ENCODE assay signal across 11 cellular contexts in the genomic region with DNA sequence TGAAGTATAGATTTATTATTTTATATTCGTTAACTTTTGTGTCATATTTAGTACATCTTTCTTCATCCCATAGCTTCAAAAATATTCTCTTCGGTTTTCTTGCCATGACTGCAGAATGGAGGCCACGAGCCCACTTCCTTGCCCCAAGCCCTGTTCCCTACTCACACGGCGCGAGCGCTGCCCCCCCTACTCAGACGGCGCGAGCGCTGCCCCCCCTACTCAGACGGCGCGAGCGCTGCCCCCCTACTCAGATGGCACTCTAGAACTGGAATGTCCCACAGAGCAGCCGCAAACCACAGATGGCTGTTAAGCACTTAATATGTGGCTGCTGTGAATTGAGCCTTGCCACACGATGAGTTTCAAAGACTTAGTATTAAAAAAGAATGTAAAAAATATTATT.
DNase-seq lines count a peak whose midpoint lies in the region; ATAC-seq and TF ChIP-seq lines count a peak whose summit lies in the region.
"Had no signal": no experiment of that assay in that cellular context is flagged by ENCODE, and none has a peak within 500 bp of the region (broad histone marks: within the 10 kb centered on the region; RNA-seq: fewer than 3 reads in every experiment).

No MANE protein-coding gene starts in this region.

- no peak overlapping the region for H3K4me2 ChIP-seq in GM23248 (ENCODE audit: unreplicated experiment)
- H3K4me2 ChIP-seq: KMS-11 had no signal

- TF ChIP-seq POLR2A in spleen (IDR thresholded peaks at IDR 0.05) = no peak

- H3K79me2 ChIP-seq in GM23248 (ENCODE audit: insufficient read depth) = no peaks in the 10 kb centered on the region

- H3K36me3 ChIP-seq in GM23248 (ENCODE audit: low read depth) = no peaks in the 10 kb centered on the region
- no peaks in the 10 kb centered on the region for H3K36me3 ChIP-seq in spleen
- H3K36me3 ChIP-seq: vagina had no signal

- H3K27ac ChIP-seq in GM23248 (no peak overlapping the region), spleen (no peak overlapping the region)
- H3K27ac ChIP-seq: KMS-11, vagina had no signal

- no peak overlapping the region for H2AFZ ChIP-seq in GM23248

- H3K4me3 ChIP-seq in GM23248 = no peak overlapping the region
- no peak overlapping the region for H3K4me3 ChIP-seq in spleen
- H3K4me3 ChIP-seq: vagina had no signal

- H4K20me1 ChIP-seq in GM23248 (ENCODE audit: insufficient read depth) = no peaks in the 10 kb centered on the region

- no peak overlapping the region for H3K9ac ChIP-seq in GM23248
- H3K9ac ChIP-seq: KMS-11 had no signal

- 45 to 56% methylated on average over 16 to 17 of the region's 17 CpGs for WGBS in GM23248 (ENCODE audit: low coverage in 1 of 2, low lambda C conversion rate in 2 of 2, missing lambda C conversion rate in 2 of 2), 2 experiments
- WGBS in spleen, 5 donors = 27 to 71% (median 59%) methylated on average over 17 of the region's 17 CpGs

- no peaks in the 10 kb centered on the region for H3F3A ChIP-seq in GM23248 (ENCODE audit: insufficient read depth)

- no peaks in the 10 kb centered on the region for H3K9me2 ChIP-seq in GM23248 (ENCODE audit: insufficient read depth)

- H3K4me1 ChIP-seq in GM23248 (ENCODE audit: insufficient read depth) (no peaks in the 10 kb centered on the region), spleen (no peaks in the 10 kb centered on the region)
- H3K4me1 ChIP-seq: vagina had no signal

- no peak for TF ChIP-seq CTCF in spleen (IDR thresholded peaks at IDR 0.05 in 8 of 11, conservative IDR thresholded peaks at IDR 0.05 in 3 of 11)

- H3K27me3 ChIP-seq in GM23248 (replicated peaks; ENCODE audit: insufficient read depth) = no peaks in the 10 kb centered on the region
- H3K27me3 ChIP-seq in spleen (replicated peaks in 1 of 7) = peaks cover 0 to 50% (median 0%) of the 10 kb centered on the region in 7 donors
- H3K27me3 ChIP-seq: vagina had no signal

- in situ Hi-C loops in GM23248 (cut with MboI) = no loop called here

- H3K9me3 ChIP-seq in GM23248 (ENCODE audit: low read depth) = no peaks in the 10 kb centered on the region
- peaks cover 0 to 90% (median 56%) of the 10 kb centered on the region in 8 donors for H3K9me3 ChIP-seq in spleen
- H3K9me3 ChIP-seq: vagina had no signal

- no peak for ATAC-seq in HG03439 (IDR thresholded peaks at IDR 0.05; ENCODE audit: unreplicated experiment)
- ATAC-seq: activated T-helper 17 cell treated with anti-CD3 and anti-CD28 coated beads, Interleukin-2, amount 50 U/mL, for 72 hours had no signal

- intact Hi-C loops in spleen (cut with DNase I; ENCODE audit: low total_unique reads) = no loop called here

- DNase-seq in GM23248 = peak; percentile 2
- DNase-seq in astrocyte of the hippocampus (ENCODE audit: low read depth, low spot score) = peak; percentile 21
- DNase-seq in iris pigment epithelial cell (ENCODE audit: low read depth) = peak; percentile 7
- DNase-seq in spleen = peak; percentile 81
- DNase-seq in NCI-H2107 treated with DMSO at 0.1 percent for 48 hours (lab: John Stamatoyannopoulos, UW; ENCODE audit: unreplicated experiment) = no peak
- no peak for DNase-seq in cerebellar nuclear complex (lab: John Stamatoyannopoulos, UW)
- DNase-seq: NCI-H2171 treated with DMSO at 0.1 percent for 48 hours had no signal

Comparison
In these comparisons a context has a peak if more than half of its experiments do, and no peak if none do; other contexts are left out.
1. DNase-seq: peak in GM23248 (single experiment), astrocyte of the hippocampus (single experiment), iris pigment epithelial cell (single experiment) and spleen (single experiment); none in NCI-H2107 treated with DMSO at 0.1 percent for 48 hours (single experiment) and cerebellar nuclear complex (0 of 2).